Comparison of ENCODE assay signal across 9 cellular contexts in genomic region chr6:27889628-27890315, GRCh38. TPM values are rescaled to one million over a fixed set of nuclear protein-coding genes. Genes with fewer than 3 reads are reported as not detected.
DNase-seq lines count a peak whose midpoint lies in the region; ATAC-seq and TF ChIP-seq lines count a peak whose summit lies in the region.
"Had no signal": no experiment of that assay in that cellular context is flagged by ENCODE, and none has a peak within 500 bp of the region (broad histone marks: within the 10 kb centered on the region; RNA-seq: fewer than 3 reads in every experiment).

No MANE protein-coding gene starts in this region.

- no peaks in the 10 kb centered on the region for H3K9me3 ChIP-seq in psoas muscle

- peaks cover 4% of the 10 kb centered on the region for H3K4me1 ChIP-seq in psoas muscle

- in situ Hi-C loops in KBM-7 (cut with MboI; ENCODE audit: low pct_unique_long_range_greater_than_20kb, low sequenced_read_pairs): no loop called here

- H3K27me3 ChIP-seq in psoas muscle (ENCODE audit: insufficient read depth in 3 of 3, low read length in 2 of 3): peaks cover 0 to 45% (median 0%) of the 10 kb centered on the region in 3 donors

- TF ChIP-seq CTCF in psoas muscle (IDR thresholded peaks at IDR 0.05): no peak

- WGBS in psoas muscle, 3 donors: 47 to 55% (median 47%) methylated on average over 12 of the region's 12 CpGs

- H3K4me3 ChIP-seq in psoas muscle: peak overlapping the region; percentile 54

- no peaks in the 10 kb centered on the region for H3K36me3 ChIP-seq in psoas muscle (ENCODE audit: insufficient read depth in 1 of 2, low read depth in 1 of 2)

- H3K27ac ChIP-seq in psoas muscle: no peak overlapping the region

- no peak for ATAC-seq in psoas muscle
- ATAC-seq in GM21447 (IDR thresholded peaks at IDR 0.05; ENCODE audit: unreplicated experiment): no peak

- peak; percentile 58 to 60 for DNase-seq in SHP77 (lab: John Stamatoyannopoulos, UW)
- no peak for DNase-seq in SHP77 treated with DMSO at 0.1 percent for 48 hours (lab: John Stamatoyannopoulos, UW)
- peak; percentile 35 for DNase-seq in NCI-H187 treated with DMSO at 0.1 percent for 48 hours (lab: John Stamatoyannopoulos, UW)
- peak; percentile 44 for DNase-seq in cerebellar cortex (ENCODE audit: low spot score)
- DNase-seq in psoas muscle: no peak
- DNase-seq in NCI-H82 (lab: John Stamatoyannopoulos, UW): no peak
- DNase-seq in KBM-7: no peak

- intact Hi-C loops in psoas muscle (cut with DNase I): loop anchor here (5.0 to 10.0 kb wide), 3 partner anchors 137 to 762 kb away; no protein-coding TSS in a partner anchor

RNA-seq across cellular contexts. Expression of gene OR2B2, which starts 22.4 kb away (rescaled TPM):
- not detected for total RNA-seq in psoas muscle
- polyA plus RNA-seq in psoas muscle: not detected
- total RNA-seq: A172 had no signal

Comparison
In these comparisons a context has a peak if more than half of its experiments do, and no peak if none do; other contexts are left out.
1. DNase-seq: peak in SHP77 (2 of 2), NCI-H187 treated with DMSO at 0.1 percent for 48 hours (single experiment) and cerebellar cortex (single experiment); none in SHP77 treated with DMSO at 0.1 percent for 48 hours (single experiment), psoas muscle (0 of 2), NCI-H82 (single experiment) and KBM-7 (single experiment).